In genomic region chr9:99303177-99303576, GRCh38 we compare ENCODE assay signal across 16 cellular contexts.
"Had no signal": no experiment of that assay in that cellular context is flagged by ENCODE, and none has a peak within 500 bp of the region (broad histone marks: within the 10 kb centered on the region; RNA-seq: fewer than 3 reads in every experiment).

No MANE protein-coding gene starts in this region.

- H3K9me3 Mint-ChIP-seq: activated naive CD4-positive, alpha-beta T cell treated with anti-CD3 and anti-CD28 coated beads for 36 hours; natural killer cell treated with Interleukin-12 subunit alpha and Interleukin-12 subunit beta and Interleukin-15 and Interleukin-18, amount 100 ng/mL, for 72 hours; stimulated activated naive CD8-positive, alpha-beta T cell treated with anti-CD3 and anti-CD28 coated beads, Interleukin-15, amount 100 ng/mL, for 72 hours had no signal

- H3K36me3 Mint-ChIP-seq: natural killer cell treated with Interleukin-12 subunit alpha and Interleukin-12 subunit beta and Interleukin-15 and Interleukin-18, amount 100 ng/mL, for 72 hours had no signal

- H3K4me3 Mint-ChIP-seq: activated CD8-positive, alpha-beta T cell treated with anti-CD3 and anti-CD28 coated beads, Interleukin-2, amount 10 ng/mL, durations not matched to agents 7 days and 5 days; activated naive CD4-positive, alpha-beta T cell treated with anti-CD3 and anti-CD28 coated beads for 36 hours; natural killer cell treated with Interleukin-12 subunit alpha and Interleukin-12 subunit beta and Interleukin-15 and Interleukin-18, amount 100 ng/mL, for 72 hours; stimulated activated naive CD8-positive, alpha-beta T cell treated with anti-CD3 and anti-CD28 coated beads, Interleukin-15, amount 100 ng/mL, for 72 hours had no signal

- ATAC-seq: activated CD8-positive, alpha-beta T cell treated with anti-CD3 and anti-CD28 coated beads, Interleukin-2, amount 10 ng/mL, durations not matched to agents 7 days and 5 days; foreskin keratinocyte; heart right ventricle; natural killer cell treated with Interleukin-12 subunit alpha and Interleukin-12 subunit beta and Interleukin-15 and Interleukin-18, amount 100 ng/mL, for 72 hours; psoas muscle; stimulated activated naive CD8-positive, alpha-beta T cell treated with anti-CD3 and anti-CD28 coated beads, Interleukin-15, amount 100 ng/mL, for 72 hours had no signal

- H3K27ac Mint-ChIP-seq: activated CD8-positive, alpha-beta T cell treated with anti-CD3 and anti-CD28 coated beads, Interleukin-2, amount 10 ng/mL, durations not matched to agents 7 days and 5 days; activated naive CD4-positive, alpha-beta T cell treated with anti-CD3 and anti-CD28 coated beads for 36 hours had no signal

- H3K4me1 Mint-ChIP-seq: stimulated activated naive CD8-positive, alpha-beta T cell treated with anti-CD3 and anti-CD28 coated beads, Interleukin-15, amount 100 ng/mL, for 72 hours had no signal

- DNase-seq: activated CD4-positive, alpha-beta T cell treated with anti-CD3 and anti-CD28 coated beads for 4 hours; activated CD8-positive, alpha-beta memory T cell treated with anti-CD3 and anti-CD28 coated beads, Interleukin-2, amount 50 U/mL, for 48 hours; activated CD8-positive, alpha-beta T cell treated with anti-CD3 and anti-CD28 coated beads, Interleukin-2, amount 10 ng/mL, durations not matched to agents 7 days and 5 days; activated naive CD4-positive, alpha-beta T cell treated with anti-CD3 and anti-CD28 coated beads for 36 hours; dorsolateral prefrontal cortex; esophagus squamous epithelium; foreskin keratinocyte; heart right ventricle; left ventricle myocardium inferior; mesenchymal stem cell; psoas muscle; sigmoid colon; stimulated activated CD4-positive, alpha-beta T cell treated with anti-CD3 and anti-CD28 coated beads, Interleukin-2, amount 100 ng/mL, for 24 hours; stimulated activated naive CD8-positive, alpha-beta T cell treated with anti-CD3 and anti-CD28 coated beads, Interleukin-15, amount 100 ng/mL, for 72 hours; testis had no signal

- H3K4me3 ChIP-seq: dorsolateral prefrontal cortex, esophagus squamous epithelium, heart right ventricle, left ventricle myocardium inferior, psoas muscle, sigmoid colon, testis had no signal
